10 cellular contexts compared by ENCODE assay signal in the genomic region with DNA sequence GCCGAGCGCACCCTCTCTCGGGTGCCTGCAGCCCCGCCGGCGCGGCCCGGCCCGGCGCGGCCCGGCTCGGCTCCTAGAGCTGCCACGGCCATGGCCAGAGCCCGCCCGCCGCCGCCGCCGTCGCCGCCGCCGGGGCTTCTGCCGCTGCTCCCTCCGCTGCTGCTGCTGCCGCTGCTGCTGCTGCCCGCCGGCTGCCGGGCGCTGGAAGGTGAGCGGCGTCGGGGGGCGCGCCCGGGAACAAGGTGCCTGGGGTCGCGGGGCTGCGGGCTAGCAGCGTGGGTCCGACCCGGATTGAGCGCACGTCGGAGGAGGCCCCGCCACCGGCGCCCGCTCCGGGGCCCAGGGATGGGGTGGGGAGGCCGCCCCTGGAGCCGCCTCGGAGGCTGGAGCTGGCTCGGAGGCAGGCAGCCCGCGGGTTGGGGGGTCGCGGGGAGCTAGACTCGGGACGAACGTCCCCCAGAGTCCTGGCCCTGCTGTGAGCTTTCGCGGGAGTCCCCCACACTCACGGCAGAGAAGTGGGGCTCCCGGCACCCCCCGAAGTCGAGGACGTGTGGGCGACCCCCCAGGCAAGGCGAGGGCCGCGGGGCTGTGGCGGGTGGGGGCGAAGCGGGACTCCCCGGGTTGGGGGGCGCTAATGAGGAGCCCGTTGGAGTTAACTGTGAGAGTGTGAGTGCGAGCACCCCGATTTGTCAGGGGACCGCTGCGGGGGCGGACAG. TPM values are rescaled to one million over a fixed set of nuclear protein-coding genes. Genes with fewer than 3 reads are reported as not detected.
DNase-seq lines count a peak whose midpoint lies in the region; ATAC-seq and TF ChIP-seq lines count a peak whose summit lies in the region.
"Had no signal": no experiment of that assay in that cellular context is flagged by ENCODE, and none has a peak within 500 bp of the region (broad histone marks: within the 10 kb centered on the region; RNA-seq: fewer than 3 reads in every experiment).

No MANE protein-coding gene starts in this region.

- no peaks in the 10 kb centered on the region for H3K9me3 ChIP-seq in breast epithelium
- no peaks in the 10 kb centered on the region for H3K9me3 ChIP-seq in thoracic aorta

- DNase-seq in NCI-H82 (lab: John Stamatoyannopoulos, UW) (peak; percentile 62), NCI-H82 treated with DMSO at 0.1 percent for 48 hours (lab: John Stamatoyannopoulos, UW; ENCODE audit: unreplicated experiment) (no peak), breast epithelium (ENCODE audit: low spot score in 2 of 2) (no peak), lower leg skin (ENCODE audit: low spot score in 2 of 2) (no peak), thoracic aorta (ENCODE audit: low spot score) (no peak), HK-2 (ENCODE audit: unreplicated experiment) (no peak)
- DNase-seq: DND-41; effector CD4-positive, alpha-beta T cell had no signal

- TF ChIP-seq POLR2A in breast epithelium (IDR thresholded peaks at IDR 0.05) = no peak
- TF ChIP-seq POLR2A in lower leg skin (IDR thresholded peaks at IDR 0.05) = no peak

- H3K36me3 ChIP-seq in breast epithelium = no peaks in the 10 kb centered on the region
- no peaks in the 10 kb centered on the region for H3K36me3 ChIP-seq in thoracic aorta

- H3K4me3 ChIP-seq in breast epithelium (peak overlapping the region; percentile 54 to 87 (median 79)), lower leg skin (ENCODE audit: low read depth, poor library complexity, severe bottlenecking) (peak overlapping the region; percentile 57), thoracic aorta (peak overlapping the region; percentile 81)

- WGBS in lower leg skin, 2 donors = 7 to 14% methylated on average over 10 to 58 of the region's 84 CpGs

- intact Hi-C loops in breast epithelium (cut with DNase I; ENCODE audit: low total_unique reads) = no loop called here
- intact Hi-C loops in lower leg skin (cut with DNase I; ENCODE audit: low total_unique reads) = no loop called here

- ATAC-seq in thoracic aorta (ENCODE audit: insufficient number of reproducible peaks, low FRiP score, low read depth) (no peak), HG03521 (IDR thresholded peaks at IDR 0.05; ENCODE audit: unreplicated experiment) (no peak), GM19324 (IDR thresholded peaks at IDR 0.05; ENCODE audit: low FRiP score, unreplicated experiment) (no peak)

- peak overlapping the region; percentile 93 to 96 for H3K27ac ChIP-seq in breast epithelium
- H3K27ac ChIP-seq in thoracic aorta = peak overlapping the region; percentile 31 to 67

- H3K27me3 ChIP-seq in breast epithelium (no peaks in the 10 kb centered on the region), thoracic aorta (replicated peaks; ENCODE audit: insufficient read depth) (no peaks in the 10 kb centered on the region)

- peaks cover 6 to 29% of the 10 kb centered on the region in 2 donors for H3K4me1 ChIP-seq in breast epithelium
- peaks cover 12 to 39% of the 10 kb centered on the region in 2 donors for H3K4me1 ChIP-seq in thoracic aorta (ENCODE audit: control insufficient read depth in 1 of 2, low read depth in 2 of 2)

- TF ChIP-seq CTCF in breast epithelium (IDR thresholded peaks at IDR 0.05) (no peak), lower leg skin (IDR thresholded peaks at IDR 0.05) (no peak), thoracic aorta (IDR thresholded peaks at IDR 0.05) (no peak)

RNA-seq across cellular contexts. Expression of a gene that starts 0.7 kb away (rescaled TPM):
- 10 to 100 TPM in 1 of 3 donors, 1 to 10 TPM in 1, under 1 TPM in 1; 0.32 to 25.3 (median 7.9) TPM for total RNA-seq in breast epithelium
- total RNA-seq in lower leg skin = 100 to 1,000 TPM in 3 of 4 donors, 10 to 100 TPM in 1; 99.4 to 120 (median 109) TPM
- 1 to 10 TPM; 2.8 to 5.0 TPM for total RNA-seq in thoracic aorta
